Comparison of ENCODE assay signal across 8 cellular contexts in the genomic region with DNA sequence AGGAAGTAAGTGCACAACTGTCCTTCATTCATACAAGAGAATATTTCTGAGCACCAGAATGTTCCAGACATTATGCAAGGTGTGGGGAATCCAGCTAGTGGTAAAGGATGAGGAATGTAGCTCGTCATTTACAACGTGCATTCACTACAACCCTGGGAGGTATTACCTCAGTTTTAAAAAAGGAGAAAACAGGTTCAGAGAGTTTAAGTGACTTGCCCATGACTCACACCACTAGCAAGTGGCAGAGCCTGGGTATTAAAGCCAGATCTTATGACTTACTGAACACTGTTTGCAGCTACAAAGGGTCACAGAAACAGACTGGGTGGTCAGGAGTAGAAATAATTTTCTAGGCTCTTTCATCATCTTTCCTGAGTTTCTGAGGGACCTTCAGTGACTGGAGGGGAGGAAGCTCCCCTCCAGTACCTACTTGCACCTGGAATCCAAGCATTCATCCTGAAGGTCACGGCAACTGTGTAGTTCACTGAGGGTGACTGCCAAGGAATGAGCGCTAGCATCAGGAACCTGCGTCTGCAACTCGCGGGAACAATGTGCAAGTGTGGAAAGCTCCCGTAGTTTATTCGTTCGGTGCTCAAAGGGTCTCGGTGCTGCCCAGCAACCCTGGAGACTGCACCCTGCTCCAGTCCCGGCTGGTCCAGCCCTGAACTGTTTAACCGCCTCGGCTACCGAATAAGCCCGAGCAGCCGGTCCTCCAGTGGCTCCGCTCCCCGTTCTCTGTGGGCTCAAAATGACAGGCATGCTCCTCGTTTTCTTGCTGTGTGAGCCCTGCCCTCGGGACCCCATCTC. TPM values are rescaled to one million over a fixed set of nuclear protein-coding genes. Genes with fewer than 3 reads are reported as not detected.
DNase-seq lines count a peak whose midpoint lies in the region; ATAC-seq, FAIRE-seq and TF ChIP-seq lines count a peak whose summit lies in the region.

No MANE protein-coding gene starts in this region.

- H3K9me3 ChIP-seq in gastroesophageal sphincter: no peaks in the 10 kb centered on the region

- peak overlapping the region; percentile 73 to 78 for H3K4me3 ChIP-seq in gastroesophageal sphincter

- no peak for TF ChIP-seq POLR2A in gastroesophageal sphincter (IDR thresholded peaks at IDR 0.05)

- no peaks in the 10 kb centered on the region for H3K9me3 Mint-ChIP-seq in T-helper 2 cell treated with Interferon-gamma antibody and Interleukin-4, amounts not matched to agents 5 μg/mL and 100 μg/mL, for 36 hours
- H3K9me3 Mint-ChIP-seq in progenitor cell of endocrine pancreas (ENCODE audit: low read depth): no peaks in the 10 kb centered on the region

- no peak for TF ChIP-seq EP300 in gastroesophageal sphincter (IDR thresholded peaks at IDR 0.05)

- WGBS in gastroesophageal sphincter (ENCODE audit: low coverage in 1 of 2), 2 donors: 18 to 25% methylated on average over 2 to 4 of the region's 21 CpGs

- DNase-seq in AG08396 (ENCODE audit: low spot score): peak; percentile 48
- peak; percentile 17 for DNase-seq in T-helper 2 cell treated with Interferon-gamma antibody and Interleukin-4, amounts not matched to agents 5 μg/mL and 100 μg/mL, for 36 hours (ENCODE audit: low spot score)
- DNase-seq in progenitor cell of endocrine pancreas (ENCODE audit: low spot score, unreplicated experiment): peak; percentile 11
- DNase-seq in globus pallidus (ENCODE audit: low spot score): no peak
- no peak for DNase-seq in D721Med (ENCODE audit: insufficient read length, low spot score)

- ATAC-seq in GM18867 (IDR thresholded peaks at IDR 0.05; ENCODE audit: unreplicated experiment) (peak; percentile 21), HG03354 (IDR thresholded peaks at IDR 0.05; ENCODE audit: poor library complexity, severe bottlenecking, unreplicated experiment) (peak; percentile 42), gastroesophageal sphincter (peak; percentile 32)

- no peak overlapping the region for H3K4me3 Mint-ChIP-seq in T-helper 2 cell treated with Interferon-gamma antibody and Interleukin-4, amounts not matched to agents 5 μg/mL and 100 μg/mL, for 36 hours
- no peak overlapping the region for H3K4me3 Mint-ChIP-seq in progenitor cell of endocrine pancreas (ENCODE audit: low read depth)

- peaks cover 2 to 46% of the 10 kb centered on the region in 2 donors for H3K36me3 ChIP-seq in gastroesophageal sphincter

- no peak for FAIRE-seq in D721Med (lab: Jason Lieb, UNC)

- H3K27ac Mint-ChIP-seq in T-helper 2 cell treated with Interferon-gamma antibody and Interleukin-4, amounts not matched to agents 5 μg/mL and 100 μg/mL, for 36 hours: no peak overlapping the region
- H3K27ac Mint-ChIP-seq in progenitor cell of endocrine pancreas: peak overlapping the region; percentile 58

- peaks cover 30% of the 10 kb centered on the region for H3K36me3 Mint-ChIP-seq in T-helper 2 cell treated with Interferon-gamma antibody and Interleukin-4, amounts not matched to agents 5 μg/mL and 100 μg/mL, for 36 hours (ENCODE audit: low read depth)
- peaks cover 5% of the 10 kb centered on the region for H3K36me3 Mint-ChIP-seq in progenitor cell of endocrine pancreas (ENCODE audit: insufficient read depth)

- H3K27me3 ChIP-seq in gastroesophageal sphincter: no peaks in the 10 kb centered on the region

- H3K27ac ChIP-seq in gastroesophageal sphincter: peak overlapping the region; percentile 18 to 81 (median 74)

- H3K4me1 Mint-ChIP-seq in T-helper 2 cell treated with Interferon-gamma antibody and Interleukin-4, amounts not matched to agents 5 μg/mL and 100 μg/mL, for 36 hours (ENCODE audit: low read depth): peaks cover 32% of the 10 kb centered on the region
- H3K4me1 Mint-ChIP-seq in progenitor cell of endocrine pancreas (ENCODE audit: low read depth): peaks cover 5% of the 10 kb centered on the region

- TF ChIP-seq CTCF in gastroesophageal sphincter (IDR thresholded peaks at IDR 0.05): no peak
- TF ChIP-seq CTCF in progenitor cell of endocrine pancreas (IDR thresholded peaks at IDR 0.05; ENCODE audit: unreplicated experiment): no peak
- no peak for TF ChIP-seq CTCF in D721Med (IDR thresholded peaks at IDR 0.05; ENCODE audit: insufficient read depth, missing control alignments)

- no peaks in the 10 kb centered on the region for H3K27me3 Mint-ChIP-seq in T-helper 2 cell treated with Interferon-gamma antibody and Interleukin-4, amounts not matched to agents 5 μg/mL and 100 μg/mL, for 36 hours (ENCODE audit: low read depth)
- no peaks in the 10 kb centered on the region for H3K27me3 Mint-ChIP-seq in progenitor cell of endocrine pancreas

- H3K4me1 ChIP-seq in gastroesophageal sphincter: peaks cover 0 to 26% (median 14%) of the 10 kb centered on the region in 3 donors

RNA-seq across cellular contexts. Expression of a gene that starts 0.6 kb away (rescaled TPM):
- total RNA-seq in gastroesophageal sphincter (10 to 100 TPM in 1 of 4 donors, 1 to 10 TPM in 3; 3.1 to 14.0 (median 5.0) TPM), progenitor cell of endocrine pancreas (5.6 and 5.7 TPM in 2 replicates)

RNA-seq across cellular contexts. Expression of a gene that starts 0.7 kb away (rescaled TPM):
- total RNA-seq in gastroesophageal sphincter (10 to 100 TPM; 20.9 to 34.5 (median 21.4) TPM), progenitor cell of endocrine pancreas (37.3 and 40.2 TPM in 2 replicates)

RNA-seq across cellular contexts. Expression of a gene that starts 35.2 kb away (rescaled TPM):
- 10 to 100 TPM; 15.1 to 31.9 (median 25.6) TPM for total RNA-seq in gastroesophageal sphincter
- total RNA-seq in progenitor cell of endocrine pancreas: 47.6 and 48.1 TPM in 2 replicates

RNA-seq across cellular contexts. Expression of a gene that starts 35.5 kb away (rescaled TPM):
- 10 to 100 TPM; 18.1 to 23.5 (median 21.4) TPM for total RNA-seq in gastroesophageal sphincter
- total RNA-seq in progenitor cell of endocrine pancreas: 19.5 and 22.1 TPM in 2 replicates

RNA-seq across cellular contexts. Expression of a gene that starts 45.3 kb away (rescaled TPM):
- 10 to 100 TPM; 32.3 to 52.1 (median 44.4) TPM for total RNA-seq in gastroesophageal sphincter
- 59.1 and 60.9 TPM in 2 replicates for total RNA-seq in progenitor cell of endocrine pancreas

Comparison
In these comparisons a context has a peak if more than half of its experiments do, and no peak if none do; other contexts are left out.
1. DNase-seq: peak in AG08396 (single experiment), T-helper 2 cell treated with Interferon-gamma antibody and Interleukin-4, amounts not matched to agents 5 μg/mL and 100 μg/mL, for 36 hours (single experiment) and progenitor cell of endocrine pancreas (single experiment); none in globus pallidus (single experiment) and D721Med (single experiment).
2. Peak in every context shown above with its lines, with median percentiles within 50 percentile points of each other: ATAC-seq.